Comparison of ENCODE assay signal across 13 cellular contexts in the genomic region with DNA sequence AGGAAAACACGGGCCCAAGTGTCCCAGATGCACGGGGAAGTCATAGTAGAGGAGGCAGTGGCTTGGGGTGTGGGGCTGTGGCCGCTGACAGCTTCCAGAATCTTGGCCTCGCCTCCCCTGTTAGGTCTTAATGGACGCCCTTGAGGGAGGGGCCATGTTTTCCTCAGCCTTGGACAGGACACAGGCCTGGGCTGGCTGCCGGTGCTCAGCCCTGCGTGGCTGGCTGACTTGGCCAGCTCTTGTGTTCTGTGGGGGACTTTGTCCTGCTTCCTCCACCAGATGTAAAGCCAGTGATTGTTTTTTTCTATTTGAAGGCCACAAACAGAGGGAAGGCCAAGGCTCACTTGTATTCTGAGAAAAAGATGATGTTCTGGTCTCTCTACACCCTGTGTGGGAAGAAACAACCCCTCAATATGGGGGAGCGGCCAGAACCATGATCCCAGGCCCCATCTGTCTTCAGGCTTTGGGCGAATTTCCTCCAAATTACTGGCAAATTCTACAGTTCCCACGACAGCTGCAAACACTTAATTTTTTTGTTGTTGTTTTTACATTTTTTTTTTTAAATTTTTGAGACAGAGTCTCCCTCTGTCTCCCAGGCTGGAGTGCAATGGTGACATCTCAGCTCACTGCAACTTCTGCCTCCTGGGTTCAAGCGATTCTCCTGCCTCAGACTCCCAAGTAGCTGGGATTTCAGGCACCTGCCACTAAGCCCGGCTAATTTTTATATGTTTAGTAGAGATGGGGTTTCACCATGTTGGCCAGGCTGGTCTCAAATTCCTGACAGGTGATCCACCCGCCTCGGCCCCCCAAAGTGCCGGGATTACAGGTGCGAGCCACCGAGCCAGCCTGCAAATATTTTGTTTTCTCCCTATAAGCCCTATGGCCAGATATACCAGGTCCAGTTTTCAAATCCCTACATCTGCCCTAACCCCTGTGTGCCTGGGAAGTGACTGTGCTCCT.
DNase-seq lines count a peak whose midpoint lies in the region; ATAC-seq and TF ChIP-seq lines count a peak whose summit lies in the region.
"Had no signal": no experiment of that assay in that cellular context is flagged by ENCODE, and none has a peak within 500 bp of the region (broad histone marks: within the 10 kb centered on the region; RNA-seq: fewer than 3 reads in every experiment).

No MANE protein-coding gene starts in this region.

- WGBS in tibial nerve, 2 donors, result 56 to 57% methylated on average over 17 of the region's 17 CpGs

- in situ Hi-C loops in ACHN (cut with HindIII; ENCODE audit: low pct_ligation_motif_present, low pct_unique_long_range_greater_than_20kb, low sequenced_read_pairs), result no loop called here

- TF ChIP-seq EP300 in tibial nerve (IDR thresholded peaks at IDR 0.05), result peak in 1 of 2 donors; percentile 64

- H3K9me3 ChIP-seq in right atrium auricular region (peaks cover 0 to 7% of the 10 kb centered on the region in 2 donors), tibial nerve (peaks cover 0 to 8% (median 0%) of the 10 kb centered on the region in 4 donors)

- H3K27me3 ChIP-seq in right atrium auricular region (no peaks in the 10 kb centered on the region), tibial nerve (no peaks in the 10 kb centered on the region)
- H3K27me3 ChIP-seq: foreskin keratinocyte had no signal

- TF ChIP-seq POLR2A in tibial nerve (IDR thresholded peaks at IDR 0.05), result no peak

- ATAC-seq in HG03108 (IDR thresholded peaks at IDR 0.05; ENCODE audit: unreplicated experiment), result no peak
- no peak for ATAC-seq in HG03045 (IDR thresholded peaks at IDR 0.05; ENCODE audit: unreplicated experiment)
- ATAC-seq: foreskin keratinocyte had no signal

- TF ChIP-seq CTCF in right atrium auricular region (IDR thresholded peaks at IDR 0.05) (no peak), tibial nerve (IDR thresholded peaks at IDR 0.05) (no peak)

- H3K4me1 ChIP-seq in right atrium auricular region (peaks cover 0 to 37% of the 10 kb centered on the region in 2 donors), tibial nerve (peaks cover 0 to 16% (median 6%) of the 10 kb centered on the region in 4 donors)

- no peak overlapping the region for H3K4me3 ChIP-seq in right atrium auricular region
- H3K4me3 ChIP-seq in tibial nerve, result no peak overlapping the region

- no peaks in the 10 kb centered on the region for H3K36me3 ChIP-seq in right atrium auricular region
- no peaks in the 10 kb centered on the region for H3K36me3 ChIP-seq in tibial nerve

- H3K27ac ChIP-seq in caudate nucleus (ENCODE audit: low read depth, low read length) (peak overlapping the region; percentile 82), right atrium auricular region (peak overlapping the region; percentile 70 to 82), tibial nerve (peak overlapping the region; percentile 26 to 65 (median 56))
- H3K27ac ChIP-seq: foreskin keratinocyte had no signal

- peak in 51 of 61 donors; percentile 13 to 81 (median 48) for DNase-seq in caudate nucleus (lab: John Stamatoyannopoulos, UW)
- peak; percentile 87 for DNase-seq in right atrium auricular region (ENCODE audit: low spot score)
- DNase-seq in nucleus accumbens (lab: John Stamatoyannopoulos, UW), result peak in 51 of 56 donors; percentile 18 to 84 (median 55)
- peak; percentile 61 to 68 for DNase-seq in tibial nerve (ENCODE audit: low spot score in 2 of 2)
- DNase-seq in ACHN, result no peak
- no peak for DNase-seq in NCI-H69 (lab: John Stamatoyannopoulos, UW)
- DNase-seq: activated T-cell treated with anti-CD3 and anti-CD28 coated beads, Interleukin-2, amount 50 U/mL, for 24 hours; foreskin keratinocyte; H9; Karpas-422; stimulated activated naive CD4-positive, alpha-beta T cell treated with Interleukin-2 at 50 U/mL for 16 hours had no signal

Comparison
In these comparisons a context has a peak if more than half of its experiments do, and no peak if none do; other contexts are left out.
1. DNase-seq: peak in caudate nucleus (51 of 61), right atrium auricular region (single experiment), nucleus accumbens (51 of 56) and tibial nerve (2 of 2); none in ACHN (single experiment) and NCI-H69 (single experiment).
2. Peak in every context shown above with its lines, with median percentiles within 50 percentile points of each other: H3K27ac ChIP-seq.